9 cellular contexts compared by ENCODE assay signal in genomic region chr10:15859531-15859864, GRCh38. TPM values are rescaled to one million over a fixed set of nuclear protein-coding genes. Genes with fewer than 3 reads are reported as not detected.
DNase-seq lines count a peak whose midpoint lies in the region; ATAC-seq and TF ChIP-seq lines count a peak whose summit lies in the region.
"Had no signal": no experiment of that assay in that cellular context is flagged by ENCODE, and none has a peak within 500 bp of the region (broad histone marks: within the 10 kb centered on the region; RNA-seq: fewer than 3 reads in every experiment).

No MANE protein-coding gene starts in this region.

- no peaks in the 10 kb centered on the region for H3K9me3 Mint-ChIP-seq in activated T-cell treated with anti-CD3 and anti-CD28 coated beads, Interleukin-2, amount 50 U/mL, for 4 hours

- H3K4me1 ChIP-seq in ascending aorta (peaks cover 3 to 14% of the 10 kb centered on the region in 2 donors), tibial artery (peaks cover 0 to 36% (median 13%) of the 10 kb centered on the region in 4 donors)

- H3K4me1 Mint-ChIP-seq in activated T-cell treated with anti-CD3 and anti-CD28 coated beads, Interleukin-2, amount 50 U/mL, for 4 hours (ENCODE audit: low read depth), result peaks cover 40% of the 10 kb centered on the region

- H3K36me3 ChIP-seq in ascending aorta (no peaks in the 10 kb centered on the region), tibial artery (no peaks in the 10 kb centered on the region)

- H3K36me3 Mint-ChIP-seq in activated T-cell treated with anti-CD3 and anti-CD28 coated beads, Interleukin-2, amount 50 U/mL, for 4 hours (ENCODE audit: insufficient read depth), result peaks cover 11% of the 10 kb centered on the region

- H3K9me3 ChIP-seq in ascending aorta, result no peaks in the 10 kb centered on the region
- H3K9me3 ChIP-seq in tibial artery, result no peaks in the 10 kb centered on the region

- 12 to 17% methylated on average over 7 of the region's 7 CpGs for WGBS in lower leg skin, 2 donors

- H3K4me3 ChIP-seq in ascending aorta (peak overlapping the region; percentile 72 to 99), lower leg skin (ENCODE audit: low read depth, poor library complexity, severe bottlenecking) (peak overlapping the region; percentile 87), tibial artery (peak overlapping the region; percentile 69 to 83)

- H3K27me3 ChIP-seq in ascending aorta (no peaks in the 10 kb centered on the region), tibial artery (no peaks in the 10 kb centered on the region)

- H3K27ac ChIP-seq in ascending aorta, result peak overlapping the region; percentile 80
- H3K27ac ChIP-seq in tibial artery, result peak overlapping the region; percentile 75 to 82

- no peak for ATAC-seq in activated T-cell treated with anti-CD3 and anti-CD28 coated beads, Interleukin-2, amount 50 U/mL, for 4 hours

- H3K4me3 Mint-ChIP-seq in activated T-cell treated with anti-CD3 and anti-CD28 coated beads, Interleukin-2, amount 50 U/mL, for 4 hours, result peak overlapping the region; percentile 99

- TF ChIP-seq CTCF in ascending aorta (IDR thresholded peaks at IDR 0.05), result no peak
- no peak for TF ChIP-seq CTCF in lower leg skin (IDR thresholded peaks at IDR 0.05)
- TF ChIP-seq CTCF in tibial artery (IDR thresholded peaks at IDR 0.05), result no peak

- intact Hi-C loops in ascending aorta (cut with DNase I) (no loop called here), lower leg skin (cut with DNase I; ENCODE audit: low total_unique reads) (no loop called here), tibial artery (cut with DNase I; ENCODE audit: low total_unique reads) (no loop called here)

- DNase-seq in activated T-cell treated with anti-CD3 and anti-CD28 coated beads, Interleukin-2, amount 50 U/mL, for 4 hours, result no peak
- DNase-seq in activated T-cell treated with anti-CD3 and anti-CD28 coated beads, Interleukin-2, amount 50 U/mL, for 1 hour, result no peak
- DNase-seq in ascending aorta (ENCODE audit: low spot score in 2 of 2), result no peak
- no peak for DNase-seq in lower leg skin (ENCODE audit: low spot score in 2 of 2)
- no peak for DNase-seq in tibial artery
- no peak for DNase-seq in SHP77 treated with DMSO at 0.1 percent for 48 hours (lab: John Stamatoyannopoulos, UW)
- DNase-seq in cerebellar nuclear complex (lab: John Stamatoyannopoulos, UW), result no peak
- no peak for DNase-seq in NCI-H524 treated with DMSO at 0.1 percent for 48 hours (lab: John Stamatoyannopoulos, UW)
- DNase-seq: KBM-7 had no signal

- H3K27me3 Mint-ChIP-seq in activated T-cell treated with anti-CD3 and anti-CD28 coated beads, Interleukin-2, amount 50 U/mL, for 4 hours (ENCODE audit: low read depth), result peaks cover 15% of the 10 kb centered on the region

- TF ChIP-seq POLR2A in lower leg skin (IDR thresholded peaks at IDR 0.05), result no peak

RNA-seq across cellular contexts. Expression of gene MINDY3, which starts 0.8 kb away (rescaled TPM):
- 10 to 100 TPM; 17.5 to 18.0 (median 17.6) TPM for total RNA-seq in activated T-cell treated with anti-CD3 and anti-CD28 coated beads, Interleukin-2, amount 50 U/mL, for 4 hours
- 13.7 TPM for total RNA-seq in ascending aorta
- total RNA-seq in lower leg skin, result 10 to 100 TPM; 14.6 to 23.5 (median 21.3) TPM
